Comparison of ENCODE assay signal across 10 cellular contexts in the genomic region with DNA sequence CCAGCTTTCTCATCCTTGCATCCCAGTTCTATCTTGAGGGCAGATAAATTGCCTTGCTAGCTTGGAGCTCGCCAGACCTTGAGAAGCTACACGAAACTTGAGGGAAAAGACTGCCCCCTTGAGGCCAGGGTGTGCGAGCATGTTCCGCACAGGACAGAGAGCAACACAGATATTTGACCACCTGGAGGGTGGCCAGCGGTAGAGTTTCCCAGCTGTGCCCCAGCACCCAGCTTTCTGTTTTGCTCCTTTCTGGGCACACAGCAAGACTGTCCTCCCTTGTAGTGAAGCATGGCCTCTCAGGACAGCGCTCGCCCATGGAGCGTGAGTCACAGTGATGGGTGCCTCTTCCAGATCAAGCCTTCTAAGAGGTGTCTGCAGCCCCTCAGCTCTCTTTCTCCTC. TPM values are rescaled to one million over a fixed set of nuclear protein-coding genes. Genes with fewer than 3 reads are reported as not detected.
DNase-seq lines count a peak whose midpoint lies in the region; ATAC-seq, FAIRE-seq and TF ChIP-seq lines count a peak whose summit lies in the region.
"Had no signal": no experiment of that assay in that cellular context is flagged by ENCODE, and none has a peak within 500 bp of the region (broad histone marks: within the 10 kb centered on the region; RNA-seq: fewer than 3 reads in every experiment).

No MANE protein-coding gene starts in this region.

- DNase-seq in DMS153 (lab: John Stamatoyannopoulos, UW): peak; percentile 57
- peak; percentile 57 for DNase-seq in HuH-7 (ENCODE audit: low spot score)
- peak; percentile 75 for DNase-seq in SK-MEL-5 (ENCODE audit: low read depth, low spot score)
- peak; percentile 45 to 76 for DNase-seq in frontal cortex (ENCODE audit: low spot score in 2 of 2)
- DNase-seq in psoas muscle: no peak
- DNase-seq in AG08396 (ENCODE audit: low spot score): no peak
- no peak for DNase-seq in effector CD8-positive, alpha-beta T cell (lab: John Stamatoyannopoulos, UW)

- 29 to 37% (median 36%) methylated on average over 8 of the region's 8 CpGs for WGBS in psoas muscle, 3 donors

- no peaks in the 10 kb centered on the region for H3K9me3 ChIP-seq in psoas muscle

- intact Hi-C loops in psoas muscle (cut with DNase I): loop anchor here in 1 of 2 donors (5.0 kb wide), 1 partner anchor 684 kb away; no protein-coding TSS in a partner anchor

- in situ Hi-C loops in SK-MEL-5 (cut with HindIII; ENCODE audit: low pct_unique_long_range_greater_than_20kb, low sequenced_read_pairs): no loop called here

- H3K4me1 ChIP-seq in psoas muscle: no peaks in the 10 kb centered on the region

- H3K36me3 ChIP-seq in psoas muscle (ENCODE audit: insufficient read depth in 1 of 2, low read depth in 1 of 2): no peaks in the 10 kb centered on the region

- FAIRE-seq in frontal cortex (lab: Jason Lieb, UNC): no peak

- H3K27ac ChIP-seq in psoas muscle: no peak overlapping the region

- no peak overlapping the region for H3K4me3 ChIP-seq in psoas muscle

- peak; percentile 51 for TF ChIP-seq CTCF in psoas muscle (IDR thresholded peaks at IDR 0.05)

- ATAC-seq in GM19351 (IDR thresholded peaks at IDR 0.05; ENCODE audit: unreplicated experiment) (peak; percentile 85), psoas muscle (peak in 2 of 4 donors; percentile 54 to 58)

- H3K27me3 ChIP-seq in psoas muscle (ENCODE audit: insufficient read depth in 3 of 3, low read length in 2 of 3): no peaks in the 10 kb centered on the region

RNA-seq across cellular contexts. Expression of gene SPATA19, which starts 23.5 kb away (rescaled TPM):
- total RNA-seq in SK-MEL-5 (2014; rRNA removed; shearing (Covaris generic)): not detected in 2 replicates
- not detected in 2 replicates for polyA plus RNA-seq in SK-MEL-5 (2015; cell fraction: cytosol; rRNA removed)
- polyA plus RNA-seq in SK-MEL-5 (2015; cell fraction: nucleus; rRNA removed): not detected in 2 replicates
- not detected for total RNA-seq in frontal cortex
- total RNA-seq in psoas muscle: not detected
- not detected for polyA plus RNA-seq in psoas muscle
- total RNA-seq: lower leg skin, RPMI7951 had no signal

Comparison
In these comparisons a context has a peak if more than half of its experiments do, and no peak if none do; other contexts are left out.
1. DNase-seq: peak in DMS153 (single experiment), HuH-7 (single experiment), SK-MEL-5 (single experiment) and frontal cortex (2 of 2); none in psoas muscle (0 of 2), AG08396 (single experiment) and effector CD8-positive, alpha-beta T cell (single experiment).